8 cellular contexts compared by ENCODE assay signal in the genomic region with DNA sequence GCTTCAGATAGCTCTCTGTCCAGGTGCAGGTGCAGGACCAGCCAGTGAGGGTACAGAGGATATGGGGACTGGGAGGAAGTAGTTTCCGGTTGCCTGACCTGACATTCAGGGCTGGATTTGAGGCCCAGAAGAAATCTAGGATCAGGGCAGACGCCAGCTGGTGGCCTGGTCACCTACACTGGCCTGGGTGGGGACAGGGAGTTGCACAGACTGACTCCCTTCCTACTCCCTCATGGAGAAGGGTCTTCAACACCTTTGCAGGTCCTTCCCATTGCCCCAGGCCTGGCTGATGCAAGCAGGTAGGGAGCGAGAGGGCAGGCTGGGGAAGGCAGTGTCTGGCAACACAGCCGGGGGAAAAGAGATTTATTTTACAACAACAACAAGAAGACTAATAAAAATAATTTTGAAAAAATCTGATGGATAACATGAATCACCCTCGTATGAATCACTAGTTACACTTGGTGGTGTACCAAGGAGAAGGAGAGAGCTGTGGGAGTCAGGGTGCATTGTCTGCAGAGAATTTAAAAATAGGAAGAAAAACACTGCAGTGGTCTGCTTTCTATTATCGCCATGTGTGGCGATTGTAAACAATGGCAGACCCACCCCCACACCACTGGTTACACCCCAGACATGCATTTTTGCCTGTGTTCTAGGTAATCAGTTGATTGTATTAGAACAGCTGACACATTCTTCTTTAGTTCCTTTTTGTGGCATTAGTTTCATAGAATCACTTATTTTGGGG.
DNase-seq lines count a peak whose midpoint lies in the region; ATAC-seq and TF ChIP-seq lines count a peak whose summit lies in the region.

No MANE protein-coding gene starts in this region.

- H3F3A ChIP-seq in PC-3 (ENCODE audit: low read length, unreplicated experiment) (peaks cover 11% of the 10 kb centered on the region), smooth muscle cell (ENCODE audit: low read depth) (peaks cover 23% of the 10 kb centered on the region)

- POLR2A ChIA-PET in AG04449 (lab: Yijun Ruan, JAX): interaction anchor here (2.6 kb wide), 1 partner anchor 10 kb away, joined by 6 read pairs; no protein-coding TSS in a partner anchor
- POLR2A ChIA-PET in PC-3 (lab: Charles Lee; ENCODE audit: unreplicated experiment): no interaction called here

- H3K9me3 ChIP-seq in PC-3 (ENCODE audit: low read length): no peaks in the 10 kb centered on the region
- H3K9me3 ChIP-seq in smooth muscle cell (replicated peaks; ENCODE audit: low read depth): no peaks in the 10 kb centered on the region

- H3K27me3 ChIP-seq in PC-3 (ENCODE audit: low read length) (no peaks in the 10 kb centered on the region), smooth muscle cell (ENCODE audit: low read depth) (no peaks in the 10 kb centered on the region)

- H4K20me1 ChIP-seq in PC-3 (ENCODE audit: low read length) (no peaks in the 10 kb centered on the region), smooth muscle cell (ENCODE audit: low read depth) (no peaks in the 10 kb centered on the region)

- peaks cover 67% of the 10 kb centered on the region for H3K4me1 ChIP-seq in PC-3 (ENCODE audit: insufficient read depth, low read length)
- H3K4me1 ChIP-seq in smooth muscle cell (ENCODE audit: low read depth): peaks cover 6% of the 10 kb centered on the region

- peak; percentile 64 for DNase-seq in AG04449 (ENCODE audit: low read depth, low spot score)
- peak; percentile 86 for DNase-seq in PC-3
- DNase-seq in cardiac fibroblast (ENCODE audit: low read depth in 2 of 2): peak; percentile 83 to 91
- no peak for DNase-seq in smooth muscle cell (lab: John Stamatoyannopoulos, UW; ENCODE audit: unreplicated experiment)
- no peak for DNase-seq in NCI-H524 treated with DMSO at 0.1 percent for 48 hours (lab: John Stamatoyannopoulos, UW)
- DNase-seq in COLO829 (ENCODE audit: low spot score): no peak
- DNase-seq in NCI-H82 treated with DMSO at 0.1 percent for 48 hours (lab: John Stamatoyannopoulos, UW; ENCODE audit: unreplicated experiment): no peak

- CTCF ChIA-PET in AG04449 (lab: Yijun Ruan, JAX): interaction anchor here (1.0 to 11.6 kb wide), 5 partner anchors 68 to 312 kb away, joined by 3 to 225 read pairs (median 3); no protein-coding TSS in a partner anchor
- CTCF ChIA-PET in PC-3 (lab: Charles Lee): interaction anchor here (0.8 kb wide), 1 partner anchor 10 kb away, joined by 4 read pairs; no protein-coding TSS in a partner anchor

- TF ChIP-seq CTCF in AG04449 (IDR thresholded peaks at IDR 0.05; ENCODE audit: insufficient read depth, low read length, missing control alignments) (no peak), PC-3 (conservative IDR thresholded peaks at IDR 0.05; ENCODE audit: low read depth, low read length) (no peak), cardiac fibroblast (IDR thresholded peaks at IDR 0.05; ENCODE audit: low read depth, low read length) (no peak), smooth muscle cell (IDR thresholded peaks at IDR 0.05; ENCODE audit: borderline replicate concordance, insufficient read depth, poor library complexity, severe bottlenecking) (no peak)

- intact Hi-C loops in PC-3 (cut with micrococcal nuclease): loop anchor here (2.0 to 10.0 kb wide), 2 partner anchors 64 to 96 kb away; no protein-coding TSS in a partner anchor

- H2AFZ ChIP-seq in PC-3 (ENCODE audit: low read length) (0 out of 2 replicates have a peak overlapping the region, but pooled peaks have one; percentile 35), smooth muscle cell (ENCODE audit: low read depth) (no peak overlapping the region)

- peak overlapping the region; percentile 58 for H3K9ac ChIP-seq in PC-3 (ENCODE audit: low read length)
- peak overlapping the region; percentile 78 for H3K9ac ChIP-seq in smooth muscle cell (ENCODE audit: low read depth)

- 36% methylated on average over 7 of the region's 7 CpGs for WGBS in smooth muscle cell (ENCODE audit: low lambda C conversion rate)

- H3K4me3 ChIP-seq in AG04449 (ENCODE audit: low read depth, low read length) (no peak overlapping the region; the same call in 1 of the 2 replicates), PC-3 (ENCODE audit: low read length) (peak overlapping the region; percentile 63), cardiac fibroblast (replicated peaks in 1 of 2; ENCODE audit: low read depth in 2 of 2, low read length in 2 of 2) (peak overlapping the region in 1 of 2 donors; percentile 24), smooth muscle cell (no peak overlapping the region)

- BruUV-seq in PC-3 (replicated peaks; lab: Mats Ljungman, UMichigan): no TSS peak

- no peaks in the 10 kb centered on the region for H3K9me2 ChIP-seq in PC-3 (replicated peaks; ENCODE audit: low read length)

- H3K4me2 ChIP-seq in PC-3 (ENCODE audit: low read length) (peak overlapping the region; percentile 90), smooth muscle cell (peak overlapping the region; percentile 60)

- H3K79me2 ChIP-seq in PC-3 (ENCODE audit: low read length) (no peaks in the 10 kb centered on the region), smooth muscle cell (ENCODE audit: low read depth) (no peaks in the 10 kb centered on the region)

- ATAC-seq in GM21717 (IDR thresholded peaks at IDR 0.05; ENCODE audit: unreplicated experiment) (peak; percentile 4), PC-3 (peak; percentile 39)

- H3K27ac ChIP-seq in PC-3 (ENCODE audit: low read length) (peak overlapping the region; percentile 89), smooth muscle cell (ENCODE audit: low read depth) (peak overlapping the region; percentile 93)

- no peaks in the 10 kb centered on the region for H3K36me3 ChIP-seq in PC-3 (ENCODE audit: low read depth, low read length)
- H3K36me3 ChIP-seq in smooth muscle cell (ENCODE audit: low read depth): no peaks in the 10 kb centered on the region

Comparison
In these comparisons a context has a peak if more than half of its experiments do, and no peak if none do; other contexts are left out.
1. DNase-seq: peak in AG04449 (single experiment), PC-3 (single experiment) and cardiac fibroblast (2 of 2); none in smooth muscle cell (single experiment), NCI-H524 treated with DMSO at 0.1 percent for 48 hours (single experiment), COLO829 (single experiment) and NCI-H82 treated with DMSO at 0.1 percent for 48 hours (single experiment).